ENCODE assay signal across 20 cellular contexts in genomic region chr20:45887346-45887715, GRCh38. TPM values are rescaled to one million over a fixed set of nuclear protein-coding genes. Genes with fewer than 3 reads are reported as not detected.
A peak's percentile ranks its signal among the peaks of the same experiment; 100 is the strongest.
DNase-seq lines count a peak whose midpoint lies in the region; ATAC-seq, FAIRE-seq and TF ChIP-seq lines count a peak whose summit lies in the region.
"Had no signal": no experiment of that assay in that cellular context is flagged by ENCODE, and none has a peak within 500 bp of the region (broad histone marks: within the 10 kb centered on the region; RNA-seq: fewer than 3 reads in every experiment).

Gene SPATA25, minus strand, starts transcription at chr20:45887622. Its CDS starts 32 bp downstream, at chr20:45887590.

- peak within 1 kb of the TSS; percentile 37 for H3K4me3 Mint-ChIP-seq in CD4-positive, alpha-beta T cell
- no peak within 1 kb of the TSS for H3K4me3 Mint-ChIP-seq in central memory CD8-positive, alpha-beta T cell
- H3K4me3 Mint-ChIP-seq in nephron progenitor cell = no peak within 1 kb of the TSS

- no peaks in the 10 kb centered on the region for H3K27me3 ChIP-seq in CD4-positive, alpha-beta T cell (ENCODE audit: control insufficient read depth, insufficient read depth, low read length)
- H3K27me3 ChIP-seq: SJCRH30 had no signal

- peaks cover 3% of the 10 kb centered on the region; the same call in 1 of the 2 replicates for H3K4me1 ChIP-seq in HEK293 (ENCODE audit: control insufficient read depth, insufficient read depth, low read length)

- POLR2A ChIA-PET in CD4-positive, alpha-beta T cell (lab: Charles Lee) = interaction anchor here (1.2 kb wide), 1 partner anchor 30 kb away, joined by 3 read pairs; the partner anchor contains the start of genes ACOT8 and ZSWIM3
- POLR2A ChIA-PET in HEK293 (lab: Yijun Ruan, JAX) = no interaction called here

- CTCF ChIA-PET in CD4-positive, alpha-beta T cell (lab: Charles Lee) = no interaction called here
- CTCF ChIA-PET in HEK293 (lab: Yijun Ruan, JAX) = interaction anchor here (0.6 kb wide), 1 partner anchor 63 kb away, joined by 3 read pairs; no protein-coding TSS in a partner anchor

- ATAC-seq in CD4-positive, alpha-beta T cell (ENCODE audit: poor library complexity) = no peak
- no peak for ATAC-seq in central memory CD8-positive, alpha-beta T cell (replicated peaks; ENCODE audit: extremely low read depth, poor library complexity, severe bottlenecking)
- ATAC-seq in Right ventricle myocardium inferior = no peak
- ATAC-seq in HG02763 (IDR thresholded peaks at IDR 0.05; ENCODE audit: unreplicated experiment) = no peak
- ATAC-seq: GM12878 had no signal

- H3K36me3 Mint-ChIP-seq in CD4-positive, alpha-beta T cell (ENCODE audit: low read depth) = peaks cover 42% of the 10 kb centered on the region
- peaks cover 13% of the 10 kb centered on the region for H3K36me3 Mint-ChIP-seq in central memory CD8-positive, alpha-beta T cell (ENCODE audit: insufficient read depth)
- peaks cover 17% of the 10 kb centered on the region for H3K36me3 Mint-ChIP-seq in nephron progenitor cell (ENCODE audit: low read depth)

- intact Hi-C loops in CD4-positive, alpha-beta T cell (cut with DNase I, micrococcal nuclease) = no loop called here
- intact Hi-C loops in Right ventricle myocardium inferior (cut with DNase I) = no loop called here

- peaks cover 0 to 45% of the 10 kb centered on the region in 2 experiments; a peak in 2 of 3 replicates for H3K36me3 ChIP-seq in HEK293 (ENCODE audit: control insufficient read depth in 2 of 2, insufficient read depth in 1 of 2, low read length in 2 of 2)

- no peaks in the 10 kb centered on the region for H3K9me3 Mint-ChIP-seq in CD4-positive, alpha-beta T cell
- no peaks in the 10 kb centered on the region for H3K9me3 Mint-ChIP-seq in central memory CD8-positive, alpha-beta T cell
- H3K9me3 Mint-ChIP-seq in nephron progenitor cell = no peaks in the 10 kb centered on the region

- no peak for FAIRE-seq in GM19239 (lab: Jason Lieb, UNC)
- FAIRE-seq: GM12878, GM18507 had no signal

- no peaks in the 10 kb centered on the region for H3K27me3 Mint-ChIP-seq in CD4-positive, alpha-beta T cell
- H3K27me3 Mint-ChIP-seq in central memory CD8-positive, alpha-beta T cell = no peaks in the 10 kb centered on the region
- H3K27me3 Mint-ChIP-seq in nephron progenitor cell (ENCODE audit: low read depth, poor library complexity) = peaks cover 3% of the 10 kb centered on the region

- H3K4me1 Mint-ChIP-seq in CD4-positive, alpha-beta T cell (ENCODE audit: low read depth) = peaks cover 64% of the 10 kb centered on the region
- H3K4me1 Mint-ChIP-seq in central memory CD8-positive, alpha-beta T cell = peaks cover 15% of the 10 kb centered on the region
- peaks cover 24% of the 10 kb centered on the region for H3K4me1 Mint-ChIP-seq in nephron progenitor cell

- no peak for TF ChIP-seq CTCF in CD4-positive, alpha-beta T cell (IDR thresholded peaks at IDR 0.05)
- TF ChIP-seq CTCF in HEK293 (tag by site-specific recombination; IDR thresholded peaks at IDR 0.05) (no peak), nephron progenitor cell (IDR thresholded peaks at IDR 0.05) (no peak)

- H3K9me3 ChIP-seq in CD4-positive, alpha-beta T cell (ENCODE audit: control insufficient read depth, low read length) = no peaks in the 10 kb centered on the region
- H3K9me3 ChIP-seq in HEK293 (ENCODE audit: control insufficient read depth, insufficient read depth, low read depth, low read length) = no peaks in the 10 kb centered on the region
- H3K9me3 ChIP-seq: SJCRH30 had no signal

- H3K27ac ChIP-seq in CD4-positive, alpha-beta T cell (ENCODE audit: low read depth, low read length) = no peak within 1 kb of the TSS
- no peak within 1 kb of the TSS for H3K27ac ChIP-seq in HEK293 (ENCODE audit: extremely low read depth, low read depth, low read length)
- H3K27ac ChIP-seq: HL-60, KMS-11, SJCRH30 had no signal

- DNase-seq in CD4-positive, alpha-beta T cell = no peak
- DNase-seq in central memory CD8-positive, alpha-beta T cell (ENCODE audit: low spot score in 2 of 2) = no peak
- DNase-seq in nephron progenitor cell = no peak
- no peak for DNase-seq in Right ventricle myocardium inferior (ENCODE audit: missing footprints)
- no peak for DNase-seq in NAMALWA (ENCODE audit: low spot score)
- no peak for DNase-seq in GM19239 (ENCODE audit: insufficient read length, low spot score)
- DNase-seq: DMS79, HCEC 1CT, MM.1S, NCI-H187 treated with DMSO at 0.1 percent for 48 hours, SJCRH30 had no signal

- H3K4me3 ChIP-seq in HEK293 (ENCODE audit: low read depth, low read length) = no peak within 1 kb of the TSS
- H3K4me3 ChIP-seq: GM12878, SJCRH30 had no signal

- peak within 1 kb of the TSS; percentile 13 for H3K27ac Mint-ChIP-seq in CD4-positive, alpha-beta T cell
- H3K27ac Mint-ChIP-seq in central memory CD8-positive, alpha-beta T cell (ENCODE audit: low read depth) = peak within 1 kb of the TSS; percentile 68
- peak within 1 kb of the TSS; percentile 40 for H3K27ac Mint-ChIP-seq in nephron progenitor cell

TF ChIP-seq in HEK293, 187 proteins besides CTCF, POLR2A, EP300 and RAD21:
- TF ChIP-seq ZNF600 (tag by site-specific recombination; IDR thresholded peaks at IDR 0.05) (peak; percentile 34; the same call in 1 of the 2 replicates), ZNF701 (tag by site-specific recombination; IDR thresholded peaks at IDR 0.05) (no peak)

RNA-seq across cellular contexts. Expression of gene SPATA25, which starts in this region (rescaled TPM):
- 1 to 10 TPM in 1 of 2 experiments, under 1 TPM in 1; 0.49 to 1.3 TPM for total RNA-seq in CD4-positive, alpha-beta T cell
- total RNA-seq in Right ventricle myocardium inferior = 2.0 TPM
- total RNA-seq: G401, NCI-H460, RPMI7951 had no signal

Comparison
In these comparisons a context has a peak if more than half of its experiments do, and no peak if none do; other contexts are left out.
1. H3K27ac Mint-ChIP-seq: peak in every context shown above with its lines; median percentile 68 in central memory CD8-positive, alpha-beta T cell; 40 in nephron progenitor cell; 13 in CD4-positive, alpha-beta T cell.